Comparison of ENCODE assay signal across 1 cellular context in genomic region chr9:120474579-120475243, GRCh38.
TF ChIP-seq lines count a peak whose summit lies in the region.

No MANE protein-coding gene starts in this region.

TF ChIP-seq in GM23338, 12 proteins besides CTCF, POLR2A, EP300 and RAD21 (continued from another document):
- TF ChIP-seq ZNF462 (CRISPR knock-in tag; IDR thresholded peaks at IDR 0.05) = no peak
- TF ChIP-seq ETS1 (IDR thresholded peaks at IDR 0.05) = no peak
- TF ChIP-seq ZNF114 (CRISPR knock-in tag; IDR thresholded peaks at IDR 0.05) = no peak
- TF ChIP-seq POLR2AphosphoS5 (IDR thresholded peaks at IDR 0.05; ENCODE audit: low read depth) = no peak
